38 cellular contexts compared by ENCODE assay signal in genomic region chr6:111198841-111199240, GRCh38.
"Had no signal": no experiment of that assay in that cellular context is flagged by ENCODE, and none has a peak within 500 bp of the region (broad histone marks: within the 10 kb centered on the region; RNA-seq: fewer than 3 reads in every experiment).

No MANE protein-coding gene starts in this region.

- H3K4me1 Mint-ChIP-seq: activated T-helper 17 cell treated with anti-CD3 and anti-CD28 coated beads, Interleukin-2, amount 50 U/mL, for 72 hours; central memory CD8-positive, alpha-beta T cell had no signal

- ATAC-seq: activated naive CD4-positive, alpha-beta T cell treated with anti-CD3 and anti-CD28 coated beads, Interleukin-2, amount 50 U/mL, for 72 hours; activated naive CD8-positive, alpha-beta T cell treated with anti-CD3 and anti-CD28 coated beads, Interleukin-2, amount 50 U/mL, for 24 hours; activated T-cell treated with anti-CD3 and anti-CD28 coated beads, Interleukin-2, amount 50 U/mL, for 4 hours; activated T-cell treated with anti-CD3 and anti-CD28 coated beads, Interleukin-2, amount 50 U/mL, for 72 hours; activated T-helper 17 cell treated with anti-CD3 and anti-CD28 coated beads, Interleukin-2, amount 50 U/mL, for 72 hours; body of pancreas had no signal

- H3K36me3 Mint-ChIP-seq: activated naive CD4-positive, alpha-beta T cell treated with anti-CD3 and anti-CD28 coated beads, Interleukin-2, amount 10 ng/mL, durations not matched to agents 7 days and 5 days; activated naive CD4-positive, alpha-beta T cell treated with anti-CD3 and anti-CD28 coated beads, Interleukin-2, amount 50 U/mL, for 24 hours; activated naive CD4-positive, alpha-beta T cell treated with anti-CD3 and anti-CD28 coated beads, Interleukin-2, amount 50 U/mL, for 72 hours; brain had no signal

- H3K27ac Mint-ChIP-seq: activated naive CD4-positive, alpha-beta T cell treated with anti-CD3 and anti-CD28 coated beads for 36 hours; activated naive CD4-positive, alpha-beta T cell treated with anti-CD3 and anti-CD28 coated beads, Interleukin-2, amount 10 ng/mL, durations not matched to agents 7 days and 5 days; activated naive CD4-positive, alpha-beta T cell treated with anti-CD3 and anti-CD28 coated beads, Interleukin-2, amount 50 U/mL, for 24 hours; activated naive CD4-positive, alpha-beta T cell treated with anti-CD3 and anti-CD28 coated beads, Interleukin-2, amount 50 U/mL, for 72 hours; activated naive CD8-positive, alpha-beta T cell; activated naive CD8-positive, alpha-beta T cell treated with anti-CD3 and anti-CD28 coated beads for 36 hours; activated naive CD8-positive, alpha-beta T cell treated with anti-CD3 and anti-CD28 coated beads, Interleukin-2, amount 10 ng/mL, durations not matched to agents 7 days and 5 days; activated naive CD8-positive, alpha-beta T cell treated with anti-CD3 and anti-CD28 coated beads, Interleukin-2, amount 50 U/mL, for 24 hours; activated T-cell treated with anti-CD3 and anti-CD28 coated beads, Interleukin-2, amount 50 U/mL, for 24 hours; activated T-cell treated with anti-CD3 and anti-CD28 coated beads, Interleukin-2, amount 50 U/mL, for 72 hours; activated T-helper 1 cell treated with anti-CD3 and anti-CD28 coated beads, Interleukin-12 subunit alpha, Interleukin-12 subunit beta, Interleukin-2, Interleukin-4 antibody, amounts not matched to agents 30 ng/mL and 10 ng/mL and 1 ng/mL, durations not matched to agents 14 hours and 24 hours and 36 hours; activated T-helper 17 cell treated with anti-CD3 and anti-CD28 coated beads, Interleukin-2, amount 50 U/mL, for 72 hours; activated T-helper 2 cell treated with anti-CD3 and anti-CD28 coated beads, Interferon-gamma antibody, Interleukin-2, Interleukin-4, amounts not matched to agents 10 μg/mL and 5 μg/mL and 100 μg/mL, durations not matched to agents 14 hours and 24 hours and 36 hours had no signal

- H3K9me3 Mint-ChIP-seq: activated naive CD4-positive, alpha-beta T cell treated with anti-CD3 and anti-CD28 coated beads for 36 hours; activated naive CD4-positive, alpha-beta T cell treated with anti-CD3 and anti-CD28 coated beads, Interleukin-2, amount 10 ng/mL, durations not matched to agents 7 days and 5 days; activated naive CD4-positive, alpha-beta T cell treated with anti-CD3 and anti-CD28 coated beads, Interleukin-2, amount 50 U/mL, for 24 hours; activated naive CD4-positive, alpha-beta T cell treated with anti-CD3 and anti-CD28 coated beads, Interleukin-2, amount 50 U/mL, for 72 hours; activated naive CD8-positive, alpha-beta T cell treated with anti-CD3 and anti-CD28 coated beads for 36 hours; activated naive CD8-positive, alpha-beta T cell treated with anti-CD3 and anti-CD28 coated beads, Interleukin-2, amount 50 U/mL, for 24 hours; activated T-cell treated with anti-CD3 and anti-CD28 coated beads, Interleukin-2, amount 50 U/mL, for 24 hours; activated T-cell treated with anti-CD3 and anti-CD28 coated beads, Interleukin-2, amount 50 U/mL, for 4 hours; activated T-cell treated with anti-CD3 and anti-CD28 coated beads, Interleukin-2, amount 50 U/mL, for 72 hours; activated T-helper 1 cell treated with anti-CD3 and anti-CD28 coated beads, Interleukin-12 subunit alpha, Interleukin-12 subunit beta, Interleukin-2, Interleukin-4 antibody, amounts not matched to agents 30 ng/mL and 10 ng/mL and 1 ng/mL, durations not matched to agents 14 hours and 24 hours and 36 hours; activated T-helper 17 cell treated with anti-CD3 and anti-CD28 coated beads, Interleukin-2, amount 50 U/mL, for 72 hours; activated T-helper 2 cell treated with anti-CD3 and anti-CD28 coated beads, Interferon-gamma antibody, Interleukin-2, Interleukin-4, amounts not matched to agents 10 μg/mL and 5 μg/mL and 100 μg/mL, durations not matched to agents 14 hours and 24 hours and 36 hours; brain; central memory CD8-positive, alpha-beta T cell had no signal

- H3K27ac ChIP-seq: adrenal gland, ascending aorta, body of pancreas, brain microvascular endothelial cell, breast epithelium, cardiac muscle cell had no signal

- H3K36me3 ChIP-seq: adrenal gland, ascending aorta, brain microvascular endothelial cell, breast epithelium, cardiac muscle cell had no signal

- H3K27me3 Mint-ChIP-seq: activated naive CD4-positive, alpha-beta T cell treated with anti-CD3 and anti-CD28 coated beads, Interleukin-2, amount 10 ng/mL, durations not matched to agents 7 days and 5 days; activated naive CD4-positive, alpha-beta T cell treated with anti-CD3 and anti-CD28 coated beads, Interleukin-2, amount 50 U/mL, for 24 hours; activated naive CD8-positive, alpha-beta T cell; activated naive CD8-positive, alpha-beta T cell treated with anti-CD3 and anti-CD28 coated beads for 36 hours; activated naive CD8-positive, alpha-beta T cell treated with anti-CD3 and anti-CD28 coated beads, Interleukin-2, amount 10 ng/mL, durations not matched to agents 7 days and 5 days; activated naive CD8-positive, alpha-beta T cell treated with anti-CD3 and anti-CD28 coated beads, Interleukin-2, amount 50 U/mL, for 24 hours; activated T-cell treated with anti-CD3 and anti-CD28 coated beads, Interleukin-2, amount 50 U/mL, for 24 hours; activated T-helper 17 cell treated with anti-CD3 and anti-CD28 coated beads, Interleukin-2, amount 50 U/mL, for 72 hours; brain; central memory CD8-positive, alpha-beta T cell had no signal

- H3K4me1 ChIP-seq: adrenal gland, ascending aorta, breast epithelium had no signal

- DNase-seq: activated effector memory CD4-positive, alpha-beta T cell treated with anti-CD3 and anti-CD28 coated beads, Interleukin-2, amount 50 U/mL, for 16 hours; activated effector memory CD4-positive, alpha-beta T cell treated with Interleukin-2 at 50 U/mL for 16 hours; activated gamma-delta T cell; activated gamma-delta T cell treated with Interleukin-2 at 50 U/mL for 16 hours; activated naive CD4-positive, alpha-beta T cell; activated naive CD4-positive, alpha-beta T cell treated with anti-CD3 and anti-CD28 coated beads for 36 hours; activated naive CD4-positive, alpha-beta T cell treated with anti-CD3 and anti-CD28 coated beads, Interleukin-2, amount 10 ng/mL, durations not matched to agents 7 days and 5 days; activated naive CD4-positive, alpha-beta T cell treated with anti-CD3 and anti-CD28 coated beads, Interleukin-2, amount 50 U/mL, for 16 hours; activated naive CD4-positive, alpha-beta T cell treated with Interleukin-2 at 50 U/mL for 16 hours; activated naive CD8-positive, alpha-beta T cell treated with anti-CD3 and anti-CD28 coated beads for 36 hours; activated naive CD8-positive, alpha-beta T cell treated with anti-CD3 and anti-CD28 coated beads, Interleukin-2, amount 10 ng/mL, durations not matched to agents 7 days and 5 days; activated naive CD8-positive, alpha-beta T cell treated with anti-CD3 and anti-CD28 coated beads, Interleukin-2, amount 50 U/mL, for 24 hours; activated T-cell treated with anti-CD3 and anti-CD28 coated beads, Interleukin-2, amount 50 U/mL, for 1 hour; activated T-cell treated with anti-CD3 and anti-CD28 coated beads, Interleukin-2, amount 50 U/mL, for 24 hours; activated T-cell treated with anti-CD3 and anti-CD28 coated beads, Interleukin-2, amount 50 U/mL, for 4 hours; activated T-cell treated with anti-CD3 and anti-CD28 coated beads, Interleukin-2, amount 50 U/mL, for 48 hours; activated T-cell treated with anti-CD3 and anti-CD28 coated beads, Interleukin-2, amount 50 U/mL, for 72 hours; adrenal gland; amniotic stem cell; amygdala; anterior cingulate cortex; aorta; body of pancreas; brain microvascular endothelial cell; caudate nucleus; central memory CD4-positive, alpha-beta T cell; cerebellar nuclear complex had no signal

- H3K4me3 Mint-ChIP-seq: activated naive CD4-positive, alpha-beta T cell treated with anti-CD3 and anti-CD28 coated beads for 36 hours; activated naive CD4-positive, alpha-beta T cell treated with anti-CD3 and anti-CD28 coated beads, Interleukin-2, amount 10 ng/mL, durations not matched to agents 7 days and 5 days; activated naive CD4-positive, alpha-beta T cell treated with anti-CD3 and anti-CD28 coated beads, Interleukin-2, amount 50 U/mL, for 24 hours; activated naive CD8-positive, alpha-beta T cell; activated naive CD8-positive, alpha-beta T cell treated with anti-CD3 and anti-CD28 coated beads for 36 hours; activated naive CD8-positive, alpha-beta T cell treated with anti-CD3 and anti-CD28 coated beads, Interleukin-2, amount 10 ng/mL, durations not matched to agents 7 days and 5 days; activated naive CD8-positive, alpha-beta T cell treated with anti-CD3 and anti-CD28 coated beads, Interleukin-2, amount 50 U/mL, for 24 hours; activated T-cell treated with anti-CD3 and anti-CD28 coated beads, Interleukin-2, amount 50 U/mL, for 24 hours; activated T-cell treated with anti-CD3 and anti-CD28 coated beads, Interleukin-2, amount 50 U/mL, for 4 hours; activated T-cell treated with anti-CD3 and anti-CD28 coated beads, Interleukin-2, amount 50 U/mL, for 72 hours; activated T-helper 1 cell treated with anti-CD3 and anti-CD28 coated beads, Interleukin-12 subunit alpha, Interleukin-12 subunit beta, Interleukin-2, Interleukin-4 antibody, amounts not matched to agents 30 ng/mL and 10 ng/mL and 1 ng/mL, durations not matched to agents 14 hours and 24 hours and 36 hours; activated T-helper 17 cell treated with anti-CD3 and anti-CD28 coated beads, Interleukin-2, amount 50 U/mL, for 72 hours; brain; central memory CD8-positive, alpha-beta T cell had no signal

- H3K4me3 ChIP-seq: adrenal gland, ascending aorta, body of pancreas, breast epithelium, cardiac muscle cell had no signal

- H3K9me3 ChIP-seq: adrenal gland, ascending aorta, body of pancreas, breast epithelium had no signal

- H3K27me3 ChIP-seq: adrenal gland, ascending aorta, body of pancreas, brain microvascular endothelial cell, breast epithelium, cardiac muscle cell had no signal
